Comparison of ENCODE assay signal across 23 cellular contexts in the genomic region with DNA sequence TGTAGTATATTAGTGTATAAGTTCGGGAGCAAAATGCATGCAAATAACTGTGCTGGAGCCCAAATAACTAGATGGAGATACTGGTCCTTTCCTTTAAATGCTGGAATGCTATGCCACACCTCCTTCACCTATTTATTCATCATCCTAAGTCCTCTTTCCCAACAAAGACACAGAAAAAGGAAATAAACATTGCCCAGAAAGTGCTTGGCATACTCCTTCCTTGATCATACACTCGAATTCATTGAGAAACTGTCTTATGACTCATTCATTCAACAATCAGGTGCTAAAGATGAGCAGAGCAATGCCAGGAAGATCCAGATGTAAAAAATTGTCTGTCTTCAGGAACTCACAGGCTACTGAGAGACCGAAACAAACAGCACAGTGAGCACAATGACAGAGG.
"Had no signal": no experiment of that assay in that cellular context is flagged by ENCODE, and none has a peak within 500 bp of the region (broad histone marks: within the 10 kb centered on the region; RNA-seq: fewer than 3 reads in every experiment).

No MANE protein-coding gene starts in this region.

- H3K4me1 Mint-ChIP-seq: immature natural killer cell, memory B cell, natural killer cell had no signal

- H3K9me3 ChIP-seq: colonic mucosa, right lobe of liver, thoracic aorta had no signal

- H3K27ac ChIP-seq: colonic mucosa, right lobe of liver, thoracic aorta, VCaP had no signal

- H3K4me3 ChIP-seq: colonic mucosa, right lobe of liver, thoracic aorta had no signal

- DNase-seq: activated CD4-positive, alpha-beta T cell treated with anti-CD3 and anti-CD28 coated beads for 4 hours; activated CD4-positive, alpha-beta T cell treated with anti-CD3 and anti-CD28 coated beads, Interleukin-2, amount 50 U/mL, for 4 hours; activated effector memory CD4-positive, alpha-beta T cell treated with Interleukin-2 at 50 U/mL for 16 hours; activated naive CD4-positive, alpha-beta T cell treated with Interleukin-2 at 50 U/mL for 16 hours; activated T-cell treated with anti-CD3 and anti-CD28 coated beads for 4 hours; activated T-cell treated with anti-CD3 and anti-CD28 coated beads, Interleukin-2, amount 50 U/mL, for 72 hours; anterior cingulate cortex; cerebellar nuclear complex; colonic mucosa; effector CD8-positive, alpha-beta T cell; head of caudate nucleus; hypothalamus; immature natural killer cell; kidney; natural killer cell; right lobe of liver; stimulated activated CD4-positive, alpha-beta T cell treated with anti-CD3 and anti-CD28 coated beads, Interleukin-4, amount 100 ng/mL, for 1 hour; stimulated activated naive CD8-positive, alpha-beta T cell treated with anti-CD3 and anti-CD28 coated beads, Interleukin-15, Interleukin-2, amounts not matched to agents 100 U/mL and 50 U/mL, for 24 hours; trophoblast cell had no signal

- H3K36me3 Mint-ChIP-seq: activated naive CD8-positive, alpha-beta T cell; immature natural killer cell; memory B cell; natural killer cell had no signal

- H3K4me1 ChIP-seq: colonic mucosa, right lobe of liver had no signal

- H3K4me3 Mint-ChIP-seq: activated naive CD8-positive, alpha-beta T cell; activated T-cell treated with anti-CD3 and anti-CD28 coated beads, Interleukin-2, amount 50 U/mL, for 72 hours; immature natural killer cell; memory B cell; natural killer cell had no signal

- H3K36me3 ChIP-seq: colonic mucosa, right lobe of liver, thoracic aorta had no signal

- H3K27me3 Mint-ChIP-seq: memory B cell had no signal

- ATAC-seq: activated T-cell treated with anti-CD3 and anti-CD28 coated beads, Interleukin-2, amount 50 U/mL, for 72 hours; natural killer cell; right lobe of liver; stimulated activated naive CD8-positive, alpha-beta T cell treated with anti-CD3 and anti-CD28 coated beads, Interleukin-15, Interleukin-2, amounts not matched to agents 100 U/mL and 50 U/mL, for 24 hours had no signal

- H3K27ac Mint-ChIP-seq: activated naive CD8-positive, alpha-beta T cell; activated T-cell treated with anti-CD3 and anti-CD28 coated beads, Interleukin-2, amount 50 U/mL, for 72 hours; immature natural killer cell; memory B cell; natural killer cell had no signal

- H3K27me3 ChIP-seq: colonic mucosa, right lobe of liver had no signal
